ENCODE assay signal across 1 cellular context in the genomic region with DNA sequence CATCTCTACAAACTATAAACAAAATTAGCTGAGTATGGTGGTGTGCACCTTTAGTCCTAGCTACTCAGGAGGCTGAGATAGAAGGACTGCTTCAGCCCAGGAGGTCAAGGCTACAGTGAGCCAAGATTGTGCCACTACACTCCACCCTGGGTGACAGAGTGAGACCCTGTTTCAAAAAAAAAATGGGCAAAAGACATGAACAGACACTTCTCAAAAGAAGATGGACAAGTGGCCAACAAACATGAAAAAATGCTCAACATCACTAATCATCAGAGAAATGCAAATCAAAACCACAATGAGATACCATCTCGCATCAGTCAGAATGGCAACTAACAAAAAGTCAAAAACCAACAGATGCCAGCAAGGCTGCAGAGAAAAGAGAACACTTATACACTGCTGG. TPM values are rescaled to one million over a fixed set of nuclear protein-coding genes. Genes with fewer than 3 reads are reported as not detected.
"Had no signal": no experiment of that assay in that cellular context is flagged by ENCODE, and none has a peak within 500 bp of the region (broad histone marks: within the 10 kb centered on the region; RNA-seq: fewer than 3 reads in every experiment).

No MANE protein-coding gene starts in this region.

RNA-seq across cellular contexts. Expression of a gene that starts 15.0 kb away (rescaled TPM):
- polyA plus RNA-seq: naive thymus-derived CD4-positive, alpha-beta T cell had no signal
